In genomic region chr2:191178806-191179514, GRCh38 we compare ENCODE assay signal across 11 cellular contexts. TPM values are rescaled to one million over a fixed set of nuclear protein-coding genes. Genes with fewer than 3 reads are reported as not detected.
DNase-seq lines count a peak whose midpoint lies in the region; ATAC-seq and TF ChIP-seq lines count a peak whose summit lies in the region.
"Had no signal": no experiment of that assay in that cellular context is flagged by ENCODE, and none has a peak within 500 bp of the region (broad histone marks: within the 10 kb centered on the region; RNA-seq: fewer than 3 reads in every experiment).

No MANE protein-coding gene starts in this region.

- H3K27ac ChIP-seq in coronary artery (no peak overlapping the region), tibial artery (no peak overlapping the region), A673 (ENCODE audit: low read depth, low read length, poor library complexity, severe bottlenecking) (no peak overlapping the region)

- H3K4me3 ChIP-seq in coronary artery (no peak overlapping the region), tibial artery (no peak overlapping the region), A673 (ENCODE audit: low read depth, low read length, poor library complexity, severe bottlenecking) (no peak overlapping the region)
- H3K4me3 ChIP-seq: mucosa of descending colon had no signal

- DNase-seq in M059J (ENCODE audit: low read depth) (peak; percentile 71), coronary artery (ENCODE audit: low spot score) (peak; percentile 74), kidney tubule cell (ENCODE audit: low spot score) (peak; percentile 98), tibial artery (peak; percentile 80 to 82), A673 (ENCODE audit: low spot score) (no peak)
- no peak for DNase-seq in T-helper 2 cell treated with Interferon-gamma antibody and Interleukin-4, amounts not matched to agents 5 μg/mL and 100 μg/mL, for 36 hours (ENCODE audit: low spot score)
- DNase-seq: SHP77 had no signal

- intact Hi-C loops in tibial artery (cut with DNase I; ENCODE audit: low total_unique reads) (no loop called here), A673 (cut with micrococcal nuclease; ENCODE audit: unreplicated experiment) (no loop called here)

- H3K27me3 ChIP-seq in tibial artery (no peaks in the 10 kb centered on the region), A673 (replicated peaks; ENCODE audit: insufficient read depth, low read depth, low read length, poor library complexity) (no peaks in the 10 kb centered on the region)

- no TSS peak for BruUV-seq in A673 (replicated peaks; lab: Mats Ljungman, UMichigan)

- H3K4me1 ChIP-seq in tibial artery (no peaks in the 10 kb centered on the region), A673 (ENCODE audit: insufficient read depth, low read length, poor library complexity, severe bottlenecking) (no peaks in the 10 kb centered on the region)

- CTCF ChIA-PET in A673 (lab: Charles Lee) = no interaction called here

- no peak for ATAC-seq in HG03432 (IDR thresholded peaks at IDR 0.05; ENCODE audit: unreplicated experiment)

- POLR2A ChIA-PET in A673 (lab: Charles Lee; ENCODE audit: low non-redundant PET) = no interaction called here

- no peak overlapping the region for H3K4me3 Mint-ChIP-seq in T-helper 2 cell treated with Interferon-gamma antibody and Interleukin-4, amounts not matched to agents 5 μg/mL and 100 μg/mL, for 36 hours
- H3K4me3 Mint-ChIP-seq: central memory CD8-positive, alpha-beta T cell had no signal

- H3K27ac Mint-ChIP-seq in T-helper 2 cell treated with Interferon-gamma antibody and Interleukin-4, amounts not matched to agents 5 μg/mL and 100 μg/mL, for 36 hours = no peak overlapping the region
- H3K27ac Mint-ChIP-seq: activated T-helper 2 cell treated with anti-CD3 and anti-CD28 coated beads, Interferon-gamma antibody, Interleukin-2, Interleukin-4, amounts not matched to agents 10 μg/mL and 5 μg/mL and 100 μg/mL, durations not matched to agents 14 hours and 24 hours and 36 hours had no signal

- no peaks in the 10 kb centered on the region for H3K27me3 Mint-ChIP-seq in T-helper 2 cell treated with Interferon-gamma antibody and Interleukin-4, amounts not matched to agents 5 μg/mL and 100 μg/mL, for 36 hours (ENCODE audit: low read depth)
- H3K27me3 Mint-ChIP-seq: central memory CD8-positive, alpha-beta T cell had no signal

- no peaks in the 10 kb centered on the region for H3K36me3 Mint-ChIP-seq in T-helper 2 cell treated with Interferon-gamma antibody and Interleukin-4, amounts not matched to agents 5 μg/mL and 100 μg/mL, for 36 hours (ENCODE audit: low read depth)

- no peak for TF ChIP-seq CTCF in coronary artery (IDR thresholded peaks at IDR 0.05)
- no peak for TF ChIP-seq CTCF in tibial artery (IDR thresholded peaks at IDR 0.05)
- no peak for TF ChIP-seq CTCF in A673 (conservative IDR thresholded peaks at IDR 0.05; ENCODE audit: low read depth, low read length)

- H3K36me3 ChIP-seq in tibial artery = no peaks in the 10 kb centered on the region
- no peaks in the 10 kb centered on the region for H3K36me3 ChIP-seq in A673 (ENCODE audit: insufficient read depth, low read length, poor library complexity, severe bottlenecking)

- H3K9me3 ChIP-seq in tibial artery (no peaks in the 10 kb centered on the region), A673 (ENCODE audit: low read depth, low read length, poor library complexity, severe bottlenecking) (no peaks in the 10 kb centered on the region)
- H3K9me3 ChIP-seq: mucosa of descending colon had no signal

- H3K4me1 Mint-ChIP-seq in T-helper 2 cell treated with Interferon-gamma antibody and Interleukin-4, amounts not matched to agents 5 μg/mL and 100 μg/mL, for 36 hours (ENCODE audit: low read depth) = peaks cover 15% of the 10 kb centered on the region
- H3K4me1 Mint-ChIP-seq: central memory CD8-positive, alpha-beta T cell had no signal

- H3K9me3 Mint-ChIP-seq in T-helper 2 cell treated with Interferon-gamma antibody and Interleukin-4, amounts not matched to agents 5 μg/mL and 100 μg/mL, for 36 hours = no peaks in the 10 kb centered on the region
- H3K9me3 Mint-ChIP-seq: activated T-helper 2 cell treated with anti-CD3 and anti-CD28 coated beads, Interferon-gamma antibody, Interleukin-2, Interleukin-4, amounts not matched to agents 10 μg/mL and 5 μg/mL and 100 μg/mL, durations not matched to agents 14 hours and 24 hours and 36 hours; central memory CD8-positive, alpha-beta T cell had no signal

RNA-seq across cellular contexts. Expression of gene STAT4, which starts 28.2 kb away (rescaled TPM):
- 0.22 and 0.37 TPM in 2 replicates for total RNA-seq in M059J (2014; rRNA removed; shearing (Covaris generic))
- 0.33 and 0.71 TPM in 2 replicates for total RNA-seq in A673 (2021)

Comparison
In these comparisons a context has a peak if more than half of its experiments do, and no peak if none do; other contexts are left out.
1. DNase-seq: peak in M059J (single experiment), coronary artery (single experiment), kidney tubule cell (single experiment) and tibial artery (2 of 2); none in T-helper 2 cell treated with Interferon-gamma antibody and Interleukin-4, amounts not matched to agents 5 μg/mL and 100 μg/mL, for 36 hours (single experiment) and A673 (single experiment).